ENCODE assay signal across 23 cellular contexts in genomic region chr12:71455028-71455737, GRCh38. TPM values are rescaled to one million over a fixed set of nuclear protein-coding genes. Genes with fewer than 3 reads are reported as not detected.
A peak's percentile ranks its signal among the peaks of the same experiment; 100 is the strongest.
DNase-seq lines count a peak whose midpoint lies in the region; ATAC-seq lines count a peak whose summit lies in the region.
"Had no signal": no experiment of that assay in that cellular context is flagged by ENCODE, and none has a peak within 500 bp of the region (broad histone marks: within the 10 kb centered on the region; RNA-seq: fewer than 3 reads in every experiment).

No MANE protein-coding gene starts in this region.

- no peaks in the 10 kb centered on the region for H3K36me3 ChIP-seq in mesendoderm (ENCODE audit: control insufficient read depth, insufficient read depth, low read length)
- H3K36me3 ChIP-seq: gastrocnemius medialis, neutrophil, tibial artery had no signal

- no peaks in the 10 kb centered on the region for H3K27me3 ChIP-seq in mesendoderm (ENCODE audit: insufficient read depth, low read length, poor library complexity)
- H3K27me3 ChIP-seq: gastrocnemius medialis, neutrophil, tibial artery had no signal

- H2BK5ac ChIP-seq in mesendoderm (ENCODE audit: low read length): no peak overlapping the region

- H4K5ac ChIP-seq in mesendoderm (ENCODE audit: low read length): no peak overlapping the region

- H3K27ac ChIP-seq in mesendoderm (ENCODE audit: low read depth, low read length): no peak overlapping the region
- H3K27ac ChIP-seq: C4-2B, neutrophil, tibial artery had no signal

- H3K9me3 ChIP-seq in T-helper 17 cell (ENCODE audit: control insufficient read depth, low read length, poor library complexity, severe bottlenecking): no peaks in the 10 kb centered on the region
- H3K9me3 ChIP-seq: gastrocnemius medialis, neutrophil, tibial artery had no signal

- DNase-seq in DMS153 treated with DMSO at 0.1 percent for 48 hours (lab: John Stamatoyannopoulos, UW; ENCODE audit: unreplicated experiment) (peak; percentile 82), NCI-H1436 treated with DMSO at 0.1 percent for 48 hours (lab: John Stamatoyannopoulos, UW) (peak; percentile 52), NCI-H774 (lab: John Stamatoyannopoulos, UW) (peak; percentile 98), mesendoderm (no peak), hepatic stellate cell (ENCODE audit: low spot score) (no peak), T-helper 17 cell (no peak)
- DNase-seq: ACHN; activated CD4-positive, alpha-beta T cell treated with anti-CD3 and anti-CD28 coated beads for 4 hours; DMS53; gastrocnemius medialis; left cardiac atrium; midbrain; NCI-H510A treated with DMSO at 0.1 percent for 48 hours; PC-3; stimulated activated CD4-positive, alpha-beta T cell treated with anti-CD3 and anti-CD28 coated beads, Interleukin-15, amount 100 ng/mL, for 24 hours; tibial artery had no signal

- H2BK15ac ChIP-seq in mesendoderm (replicated peaks; ENCODE audit: low read depth): no peak overlapping the region

- no peaks in the 10 kb centered on the region for H3K36me3 Mint-ChIP-seq in T-helper 17 cell (ENCODE audit: low read depth)
- H3K36me3 Mint-ChIP-seq: stimulated activated effector memory CD8-positive, alpha-beta T cell treated with anti-CD3 and anti-CD28 coated beads, Interleukin-12 subunit alpha, Interleukin-12 subunit beta, amount 100 ng/mL, for 72 hours had no signal

- no peaks in the 10 kb centered on the region for H3K79me2 ChIP-seq in mesendoderm (ENCODE audit: control insufficient read depth, insufficient read depth, low read length)

- H3K27me3 Mint-ChIP-seq in T-helper 17 cell: peaks cover 43% of the 10 kb centered on the region

- H3K4me3 ChIP-seq in mesendoderm (ENCODE audit: low read length): no peak overlapping the region
- H3K4me3 ChIP-seq: gastrocnemius medialis, K562, tibial artery had no signal

- H3K18ac ChIP-seq in mesendoderm (ENCODE audit: low read length): peak overlapping the region; percentile 10

- no peaks in the 10 kb centered on the region for H3K79me1 ChIP-seq in mesendoderm (ENCODE audit: low read length)

- H3K9ac ChIP-seq in mesendoderm (ENCODE audit: low read length): no peak overlapping the region

- no peak overlapping the region for H2AK5ac ChIP-seq in mesendoderm (ENCODE audit: low read length)

- H2BK120ac ChIP-seq in mesendoderm (ENCODE audit: low read depth, low read length): no peak overlapping the region

- H3K27ac Mint-ChIP-seq in T-helper 17 cell: no peak overlapping the region
- H3K27ac Mint-ChIP-seq: stimulated activated effector memory CD8-positive, alpha-beta T cell treated with anti-CD3 and anti-CD28 coated beads, Interleukin-12 subunit alpha, Interleukin-12 subunit beta, amount 100 ng/mL, for 72 hours had no signal

- no peak overlapping the region for H3K4me2 ChIP-seq in mesendoderm (ENCODE audit: low read length)

- no peak overlapping the region for H3K56ac ChIP-seq in mesendoderm (ENCODE audit: low read length)

- WGBS in mesendoderm (ENCODE audit: extremely low coverage, insufficient coverage, low lambda C conversion rate): no CpG with 5 or more reads among the region's 3 CpGs

- H3K23ac ChIP-seq in mesendoderm (ENCODE audit: low read length): no peak overlapping the region

- ATAC-seq in GM21786 (IDR thresholded peaks at IDR 0.05; ENCODE audit: unreplicated experiment) (no peak), T-helper 17 cell (no peak), GM18868 (IDR thresholded peaks at IDR 0.05; ENCODE audit: unreplicated experiment) (no peak)
- ATAC-seq: gastrocnemius medialis; K562; left cardiac atrium; PC-3; stimulated activated effector memory CD8-positive, alpha-beta T cell treated with anti-CD3 and anti-CD28 coated beads, Interleukin-12 subunit alpha, Interleukin-12 subunit beta, amount 100 ng/mL, for 72 hours had no signal

- no peak overlapping the region for H3K4me3 Mint-ChIP-seq in T-helper 17 cell
- H3K4me3 Mint-ChIP-seq: stimulated activated effector memory CD8-positive, alpha-beta T cell treated with anti-CD3 and anti-CD28 coated beads, Interleukin-12 subunit alpha, Interleukin-12 subunit beta, amount 100 ng/mL, for 72 hours had no signal

- H3K4me1 ChIP-seq in mesendoderm (ENCODE audit: control insufficient read depth, low read depth, low read length): peaks cover 15% of the 10 kb centered on the region
- H3K4me1 ChIP-seq: tibial artery had no signal

- H3K4me1 Mint-ChIP-seq in T-helper 17 cell: no peaks in the 10 kb centered on the region
- H3K4me1 Mint-ChIP-seq: stimulated activated effector memory CD8-positive, alpha-beta T cell treated with anti-CD3 and anti-CD28 coated beads, Interleukin-12 subunit alpha, Interleukin-12 subunit beta, amount 100 ng/mL, for 72 hours had no signal

- no peak overlapping the region for H3K4ac ChIP-seq in mesendoderm (ENCODE audit: low read depth, low read length)

- H4K8ac ChIP-seq in mesendoderm (ENCODE audit: low read depth, low read length): no peak overlapping the region

RNA-seq across cellular contexts. Expression of gene LGR5, which starts 15.6 kb away (rescaled TPM):
- polyA plus RNA-seq in mesendoderm (2013, experiment 1 of 2): 0.53 TPM
- 0.64 TPM for polyA plus RNA-seq in mesendoderm (2013, experiment 2 of 2)
- total RNA-seq in T-helper 17 cell: not detected
- total RNA-seq: K562, SK-MEL-5 had no signal
- polyA plus RNA-seq: K562 had no signal

Comparison
In these comparisons a context has a peak if more than half of its experiments do, and no peak if none do; other contexts are left out.
1. DNase-seq: peak in DMS153 treated with DMSO at 0.1 percent for 48 hours (single experiment), NCI-H1436 treated with DMSO at 0.1 percent for 48 hours (single experiment) and NCI-H774 (single experiment); none in mesendoderm (single experiment), hepatic stellate cell (single experiment) and T-helper 17 cell (0 of 3).